Comparison of ENCODE assay signal across 1 cellular context in genomic region chr7:121301441-121302213, GRCh38.
TF ChIP-seq lines count a peak whose summit lies in the region.

No MANE protein-coding gene starts in this region.

TF ChIP-seq in K562, 482 proteins besides CTCF, POLR2A, EP300 and RAD21 (continued from another document):
- TF ChIP-seq HINFP (tag; conservative IDR thresholded peaks at IDR 0.05; ENCODE audit: low read depth) (no peak), MCM7 (IDR thresholded peaks at IDR 0.05) (no peak)
